In the genomic region with DNA sequence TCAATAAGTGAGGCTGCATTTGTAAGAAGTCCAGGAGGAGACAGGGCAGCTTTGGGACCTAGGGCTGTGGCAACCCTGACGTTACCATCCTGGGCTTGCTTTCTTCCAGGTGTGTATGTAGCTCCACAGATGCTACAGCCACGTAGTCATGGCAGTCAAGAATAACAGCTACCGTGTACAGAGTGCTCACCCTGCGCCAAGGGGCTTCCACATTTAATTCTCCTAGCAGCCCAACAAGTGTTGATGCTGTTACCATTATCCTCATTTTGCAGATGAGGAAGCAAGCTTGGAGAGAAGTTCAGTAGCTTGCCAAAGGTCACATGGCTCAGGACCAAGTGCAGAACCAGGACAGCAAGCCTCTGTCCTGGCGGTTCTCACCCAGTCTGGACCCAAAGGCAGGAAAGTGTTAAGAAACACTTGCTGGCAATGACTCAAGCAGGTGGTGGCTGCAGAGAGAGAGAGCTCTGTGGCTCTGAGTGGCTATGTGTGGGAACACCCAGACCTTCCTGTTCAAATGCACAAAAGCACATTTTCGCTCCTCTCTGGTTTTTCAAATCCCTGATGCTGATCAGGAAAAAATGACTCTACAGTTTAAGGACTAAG, we compare ENCODE assay signal across 11 cellular contexts.
DNase-seq lines count a peak whose midpoint lies in the region; ATAC-seq and TF ChIP-seq lines count a peak whose summit lies in the region.
"Had no signal": no experiment of that assay in that cellular context is flagged by ENCODE, and none has a peak within 500 bp of the region (broad histone marks: within the 10 kb centered on the region; RNA-seq: fewer than 3 reads in every experiment).

No MANE protein-coding gene starts in this region.

- intact Hi-C loops in heart left ventricle (cut with DNase I): loop anchor here in 3 of 10 donors (2.0 to 5.0 kb wide), 3 partner anchors 20 to 219 kb away; partner anchors contain the start of gene CREM (in 1 of the 3)

- peak overlapping the region; percentile 79 for H3K27ac Mint-ChIP-seq in activated CD4-positive, alpha-beta memory T cell treated with anti-CD3 and anti-CD28 coated beads, Interleukin-2, amount 10 ng/mL, durations not matched to agents 7 days and 5 days
- peak overlapping the region; percentile 55 for H3K27ac Mint-ChIP-seq in stimulated activated naive CD8-positive, alpha-beta T cell treated with anti-CD3 and anti-CD28 coated beads, Interleukin-15, Interleukin-2, amounts not matched to agents 100 ng/mL and 50 ng/mL, for 24 hours

- H3K36me3 ChIP-seq in heart left ventricle: peaks cover 0 to 11% (median 4%) of the 10 kb centered on the region in 9 donors

- H3K36me3 Mint-ChIP-seq in activated CD4-positive, alpha-beta memory T cell treated with anti-CD3 and anti-CD28 coated beads, Interleukin-2, amount 10 ng/mL, durations not matched to agents 7 days and 5 days (ENCODE audit: low read depth): peaks cover 24% of the 10 kb centered on the region
- peaks cover 9% of the 10 kb centered on the region for H3K36me3 Mint-ChIP-seq in stimulated activated naive CD8-positive, alpha-beta T cell treated with anti-CD3 and anti-CD28 coated beads, Interleukin-15, Interleukin-2, amounts not matched to agents 100 ng/mL and 50 ng/mL, for 24 hours (ENCODE audit: low read depth)

- H3K4me1 ChIP-seq in heart left ventricle (peaks cover 0 to 45% (median 20%) of the 10 kb centered on the region in 12 donors), foreskin keratinocyte (no peaks in the 10 kb centered on the region)

- 41 to 63% (median 56%) methylated on average over 6 of the region's 6 CpGs for WGBS in heart left ventricle, 4 donors

- H3K27me3 Mint-ChIP-seq in activated CD4-positive, alpha-beta memory T cell treated with anti-CD3 and anti-CD28 coated beads, Interleukin-2, amount 10 ng/mL, durations not matched to agents 7 days and 5 days: no peaks in the 10 kb centered on the region
- H3K27me3 Mint-ChIP-seq in stimulated activated naive CD8-positive, alpha-beta T cell treated with anti-CD3 and anti-CD28 coated beads, Interleukin-15, Interleukin-2, amounts not matched to agents 100 ng/mL and 50 ng/mL, for 24 hours: peaks cover 4% of the 10 kb centered on the region

- no peaks in the 10 kb centered on the region for H3K9me3 Mint-ChIP-seq in activated CD4-positive, alpha-beta memory T cell treated with anti-CD3 and anti-CD28 coated beads, Interleukin-2, amount 10 ng/mL, durations not matched to agents 7 days and 5 days
- H3K9me3 Mint-ChIP-seq in stimulated activated naive CD8-positive, alpha-beta T cell treated with anti-CD3 and anti-CD28 coated beads, Interleukin-15, Interleukin-2, amounts not matched to agents 100 ng/mL and 50 ng/mL, for 24 hours: no peaks in the 10 kb centered on the region

- DNase-seq in activated CD4-positive, alpha-beta T cell treated with anti-CD3 and anti-CD28 coated beads for 48 hours: peak; percentile 52
- DNase-seq in activated CD4-positive, alpha-beta T cell treated with anti-CD3 and anti-CD28 coated beads, Interleukin-2, amount 50 U/mL, for 4 hours: no peak
- peak; percentile 53 for DNase-seq in activated CD4-positive, alpha-beta memory T cell treated with anti-CD3 and anti-CD28 coated beads, Interleukin-2, amount 10 ng/mL, durations not matched to agents 7 days and 5 days
- peak in 4 of 5 donors; percentile 40 to 69 (median 52) for DNase-seq in heart left ventricle
- DNase-seq in SIG-M5 (lab: John Stamatoyannopoulos, UW): no peak
- DNase-seq in foreskin keratinocyte: no peak
- DNase-seq: ACHN had no signal

- H3K4me3 Mint-ChIP-seq in activated CD4-positive, alpha-beta memory T cell treated with anti-CD3 and anti-CD28 coated beads, Interleukin-2, amount 10 ng/mL, durations not matched to agents 7 days and 5 days: no peak overlapping the region
- H3K4me3 Mint-ChIP-seq in stimulated activated naive CD8-positive, alpha-beta T cell treated with anti-CD3 and anti-CD28 coated beads, Interleukin-15, Interleukin-2, amounts not matched to agents 100 ng/mL and 50 ng/mL, for 24 hours: peak overlapping the region; percentile 13

- no peak for TF ChIP-seq POLR2A in heart left ventricle (IDR thresholded peaks at IDR 0.05)

- H3K27me3 ChIP-seq in heart left ventricle (no peaks in the 10 kb centered on the region), foreskin keratinocyte (no peaks in the 10 kb centered on the region)

- no peaks in the 10 kb centered on the region for H3K9me3 ChIP-seq in heart left ventricle

- CTCF ChIA-PET in activated CD4-positive, alpha-beta memory T cell treated with anti-CD3 and anti-CD28 coated beads, Interleukin-2, amount 10 ng/mL, durations not matched to agents 7 days and 5 days (lab: Charles Lee): interaction anchor here (1.4 to 8.1 kb wide), 8 partner anchors 10 to 221 kb away, joined by 6 to 216 read pairs (median 10); partner anchors contain the start of genes CREM and CUL2

- peaks cover 59% of the 10 kb centered on the region for H3K4me1 Mint-ChIP-seq in activated CD4-positive, alpha-beta memory T cell treated with anti-CD3 and anti-CD28 coated beads, Interleukin-2, amount 10 ng/mL, durations not matched to agents 7 days and 5 days
- peaks cover 56% of the 10 kb centered on the region for H3K4me1 Mint-ChIP-seq in stimulated activated naive CD8-positive, alpha-beta T cell treated with anti-CD3 and anti-CD28 coated beads, Interleukin-15, Interleukin-2, amounts not matched to agents 100 ng/mL and 50 ng/mL, for 24 hours (ENCODE audit: low read depth)

- H3K27ac ChIP-seq in heart left ventricle (peak overlapping the region; percentile 37 to 87 (median 71)), foreskin keratinocyte (no peak overlapping the region)

- TF ChIP-seq CTCF in heart left ventricle (IDR thresholded peaks at IDR 0.05) (no peak), foreskin keratinocyte (conservative IDR thresholded peaks at IDR 0.05) (no peak)

- POLR2A ChIA-PET in activated CD4-positive, alpha-beta memory T cell treated with anti-CD3 and anti-CD28 coated beads, Interleukin-2, amount 10 ng/mL, durations not matched to agents 7 days and 5 days (lab: Charles Lee): interaction anchor here (1.1 to 9.8 kb wide), 11 partner anchors 9 to 100 kb away, joined by 3 to 176 read pairs (median 10); partner anchors contain the start of gene CREM

- ATAC-seq in heart left ventricle: peak; percentile 51 to 84 (median 67)
- ATAC-seq in foreskin keratinocyte: no peak
- no peak for ATAC-seq in HG03520 (IDR thresholded peaks at IDR 0.05; ENCODE audit: unreplicated experiment)
- ATAC-seq: GM12878, HCT116 had no signal

- H3K4me3 ChIP-seq in heart left ventricle: peak overlapping the region in 3 of 12 donors; percentile 8 to 24 (median 11)
- H3K4me3 ChIP-seq: GM12878 had no signal

Comparison
In these comparisons a context has a peak if more than half of its experiments do, and no peak if none do; other contexts are left out.
1. DNase-seq: peak in activated CD4-positive, alpha-beta T cell treated with anti-CD3 and anti-CD28 coated beads for 48 hours (single experiment), activated CD4-positive, alpha-beta memory T cell treated with anti-CD3 and anti-CD28 coated beads, Interleukin-2, amount 10 ng/mL, durations not matched to agents 7 days and 5 days (single experiment) and heart left ventricle (4 of 5); none in activated CD4-positive, alpha-beta T cell treated with anti-CD3 and anti-CD28 coated beads, Interleukin-2, amount 50 U/mL, for 4 hours (0 of 2), SIG-M5 (single experiment) and foreskin keratinocyte (0 of 2).
2. ATAC-seq: peak in heart left ventricle (4 of 4); none in foreskin keratinocyte (single experiment) and HG03520 (single experiment).